20 cellular contexts compared by ENCODE assay signal in genomic region chr19:8388612-8388958, GRCh38. TPM values are rescaled to one million over a fixed set of nuclear protein-coding genes. Genes with fewer than 3 reads are reported as not detected.
A peak's percentile ranks its signal among the peaks of the same experiment; 100 is the strongest.
DNase-seq lines count a peak whose midpoint lies in the region; ATAC-seq and TF ChIP-seq lines count a peak whose summit lies in the region.
"Had no signal": no experiment of that assay in that cellular context is flagged by ENCODE, and none has a peak within 500 bp of the region (broad histone marks: within the 10 kb centered on the region; RNA-seq: fewer than 3 reads in every experiment).

No MANE protein-coding gene starts in this region.

- DNase-seq in activated CD4-positive, alpha-beta T cell treated with anti-CD3 and anti-CD28 coated beads for 36 hours: no peak
- DNase-seq in activated CD4-positive, alpha-beta T cell treated with anti-CD3 and anti-CD28 coated beads for 48 hours: no peak
- DNase-seq in Caco-2: no peak
- DNase-seq in T-cell: no peak
- no peak for DNase-seq in nephron progenitor cell
- DNase-seq: activated CD4-positive, CD25-positive, alpha-beta regulatory T cell treated with anti-CD3 and anti-CD28 coated beads, Interleukin-2, amount 50 U/mL, for 72 hours; activated naive CD8-positive, alpha-beta T cell treated with anti-CD3 and anti-CD28 coated beads, Interleukin-2, amount 10 ng/mL, durations not matched to agents 7 days and 5 days; dermis blood vessel endothelial cell; DMS79 treated with DMSO at 0.1 percent for 48 hours; foreskin melanocyte; NCI-H2081 treated with DMSO at 0.1 percent for 48 hours; NCI-H524; retina; stimulated activated naive B cell treated with anti-CD40 and anti-IgM and Interleukin-4, amounts not matched to agents 10 μg/mL and 1 μg/mL and 100 μg/mL, for 72 hours; trophoblast cell had no signal

- intact Hi-C loops in activated CD4-positive, alpha-beta T cell treated with anti-CD3 and anti-CD28 coated beads for 36 hours (cut with DNase I, micrococcal nuclease): no loop called here
- intact Hi-C loops in Caco-2 (cut with micrococcal nuclease; ENCODE audit: unreplicated experiment): no loop called here

- peaks cover 7% of the 10 kb centered on the region for H3K9me3 Mint-ChIP-seq in activated CD4-positive, alpha-beta T cell treated with anti-CD3 and anti-CD28 coated beads for 36 hours (ENCODE audit: low read depth)
- H3K9me3 Mint-ChIP-seq in Caco-2 (ENCODE audit: unreplicated experiment) (peaks cover 10% of the 10 kb centered on the region), T-cell (no peaks in the 10 kb centered on the region), nephron progenitor cell (peaks cover 8% of the 10 kb centered on the region)
- H3K9me3 Mint-ChIP-seq: activated naive CD8-positive, alpha-beta T cell treated with anti-CD3 and anti-CD28 coated beads, Interleukin-2, amount 10 ng/mL, durations not matched to agents 7 days and 5 days; stimulated activated naive B cell treated with anti-CD40 and anti-IgM and Interleukin-4, amounts not matched to agents 10 μg/mL and 1 μg/mL and 100 μg/mL, for 72 hours; T-helper 2 cell treated with Interferon-gamma antibody and Interleukin-4, amounts not matched to agents 5 μg/mL and 100 μg/mL, for 36 hours had no signal

- H3K9me3 ChIP-seq in Caco-2: peaks cover 3% of the 10 kb centered on the region; the same call in 1 of the 2 replicates

- peaks cover 12% of the 10 kb centered on the region for H3K36me3 Mint-ChIP-seq in activated CD4-positive, alpha-beta T cell treated with anti-CD3 and anti-CD28 coated beads for 36 hours (ENCODE audit: low read depth)
- H3K36me3 Mint-ChIP-seq in Caco-2 (ENCODE audit: insufficient read depth, unreplicated experiment) (peaks cover 21% of the 10 kb centered on the region), T-cell (peaks cover 8% of the 10 kb centered on the region), nephron progenitor cell (ENCODE audit: low read depth) (peaks cover 21% of the 10 kb centered on the region)

- H3K27me3 ChIP-seq in Caco-2 (replicated peaks; ENCODE audit: control insufficient read depth, insufficient read depth, low read length): no peaks in the 10 kb centered on the region

- POLR2A ChIA-PET in activated CD4-positive, alpha-beta T cell treated with anti-CD3 and anti-CD28 coated beads for 36 hours (lab: Charles Lee): no interaction called here
- POLR2A ChIA-PET in Caco-2 (lab: Charles Lee) (interaction anchor here (0.7 kb wide), 1 partner anchor 13 kb away, joined by 6 read pairs; no protein-coding TSS in a partner anchor), T-cell (lab: Charles Lee) (no interaction called here)

- CTCF ChIA-PET in activated CD4-positive, alpha-beta T cell treated with anti-CD3 and anti-CD28 coated beads for 36 hours (lab: Charles Lee): interaction anchor here (0.6 kb wide), 1 partner anchor 117 kb away, joined by 3 read pairs; no protein-coding TSS in a partner anchor
- CTCF ChIA-PET in Caco-2 (lab: Charles Lee): no interaction called here
- CTCF ChIA-PET in T-cell (lab: Charles Lee): interaction anchor here in 1 of 2 donors (0.7 kb wide), 1 partner anchor 256 kb away, joined by 3 read pairs; no protein-coding TSS in a partner anchor

- peak overlapping the region; percentile 26 for H3K4me3 Mint-ChIP-seq in activated CD4-positive, alpha-beta T cell treated with anti-CD3 and anti-CD28 coated beads for 36 hours
- H3K4me3 Mint-ChIP-seq in Caco-2 (ENCODE audit: unreplicated experiment): peak overlapping the region; percentile 61
- H3K4me3 Mint-ChIP-seq in T-cell: peak overlapping the region in 2 of 3 donors; percentile 6 to 21
- peak overlapping the region; percentile 44 for H3K4me3 Mint-ChIP-seq in nephron progenitor cell
- H3K4me3 Mint-ChIP-seq: CD14-positive monocyte had no signal

- no peak overlapping the region for H3K27ac Mint-ChIP-seq in activated CD4-positive, alpha-beta T cell treated with anti-CD3 and anti-CD28 coated beads for 36 hours
- H3K27ac Mint-ChIP-seq in Caco-2 (ENCODE audit: unreplicated experiment) (peak overlapping the region; percentile 85), T-cell (no peak overlapping the region), nephron progenitor cell (no peak overlapping the region)

- H3K36me3 ChIP-seq in Caco-2 (ENCODE audit: control insufficient read depth, insufficient read depth, low read length): peaks cover 1% of the 10 kb centered on the region

- no peak for ATAC-seq in activated CD4-positive, alpha-beta T cell treated with anti-CD3 and anti-CD28 coated beads for 36 hours
- no peak for ATAC-seq in T-cell (replicated peaks in 1 of 4)
- no peak for ATAC-seq in GM19467 (IDR thresholded peaks at IDR 0.05; ENCODE audit: unreplicated experiment)
- ATAC-seq in GM21576 (IDR thresholded peaks at IDR 0.05; ENCODE audit: unreplicated experiment): no peak
- ATAC-seq in HG02610 (IDR thresholded peaks at IDR 0.05; ENCODE audit: unreplicated experiment): no peak
- ATAC-seq: stimulated activated naive B cell treated with anti-CD40 and anti-IgM and Interleukin-4, amounts not matched to agents 10 μg/mL and 1 μg/mL and 100 μg/mL, for 72 hours had no signal

- H3K4me1 ChIP-seq in Caco-2: peaks cover 13% of the 10 kb centered on the region; the same call in 1 of the 2 replicates

- no TSS peak for BruUV-seq in Caco-2 (replicated peaks; lab: Mats Ljungman, UMichigan)

- no peak for TF ChIP-seq CTCF in Caco-2 (IDR thresholded peaks at IDR 0.05; ENCODE audit: insufficient read depth in 1 of 2, low read depth in 1 of 2, low read length in 1 of 2, severe bottlenecking in 1 of 2, unreplicated experiment in 1 of 2)
- TF ChIP-seq CTCF in nephron progenitor cell (IDR thresholded peaks at IDR 0.05): no peak

- peaks cover 27% of the 10 kb centered on the region for H3K4me1 Mint-ChIP-seq in activated CD4-positive, alpha-beta T cell treated with anti-CD3 and anti-CD28 coated beads for 36 hours
- H3K4me1 Mint-ChIP-seq in Caco-2 (ENCODE audit: low read depth, unreplicated experiment) (peaks cover 16% of the 10 kb centered on the region), T-cell (peaks cover 25 to 33% (median 28%) of the 10 kb centered on the region in 3 donors), nephron progenitor cell (peaks cover 35% of the 10 kb centered on the region)

- H3K27me3 Mint-ChIP-seq in activated CD4-positive, alpha-beta T cell treated with anti-CD3 and anti-CD28 coated beads for 36 hours: no peaks in the 10 kb centered on the region
- no peaks in the 10 kb centered on the region for H3K27me3 Mint-ChIP-seq in Caco-2 (ENCODE audit: insufficient read depth, unreplicated experiment)
- H3K27me3 Mint-ChIP-seq in T-cell: no peaks in the 10 kb centered on the region
- peaks cover 5% of the 10 kb centered on the region for H3K27me3 Mint-ChIP-seq in nephron progenitor cell (ENCODE audit: low read depth, poor library complexity)
- H3K27me3 Mint-ChIP-seq: activated naive CD8-positive, alpha-beta T cell treated with anti-CD3 and anti-CD28 coated beads, Interleukin-2, amount 10 ng/mL, durations not matched to agents 7 days and 5 days; stimulated activated naive B cell treated with anti-CD40 and anti-IgM and Interleukin-4, amounts not matched to agents 10 μg/mL and 1 μg/mL and 100 μg/mL, for 72 hours had no signal

- no peak overlapping the region for H3K4me3 ChIP-seq in Caco-2 (ENCODE audit: low read depth, low read length)

RNA-seq across cellular contexts. Expression of gene RAB11B, which starts 1.6 kb away (rescaled TPM):
- 10 to 100 TPM; 74.3 to 93.4 TPM for total RNA-seq in activated CD4-positive, alpha-beta T cell treated with anti-CD3 and anti-CD28 coated beads for 36 hours
- total RNA-seq in Caco-2 (2022) (86.3 and 91.3 TPM in 2 replicates), T-cell (100 to 1,000 TPM in 3 of 5 donors, 10 to 100 TPM in 2; 87.5 to 125 (median 116) TPM)

RNA-seq across cellular contexts. Expression of gene MARCHF2, which starts 24.5 kb away (rescaled TPM):
- total RNA-seq in activated CD4-positive, alpha-beta T cell treated with anti-CD3 and anti-CD28 coated beads for 36 hours: 10 to 100 TPM in 1 of 2 experiments, 1 to 10 TPM in 1; 9.1 to 10.1 TPM
- 13.8 and 15.2 TPM in 2 replicates for total RNA-seq in Caco-2 (2022)
- total RNA-seq in T-cell: 10 to 100 TPM; 20.6 to 40.7 (median 35.6) TPM

RNA-seq across cellular contexts. Expression of gene ANGPTL4, which starts 24.6 kb away (rescaled TPM):
- 1 to 10 TPM; 7.4 to 7.9 TPM for total RNA-seq in activated CD4-positive, alpha-beta T cell treated with anti-CD3 and anti-CD28 coated beads for 36 hours
- total RNA-seq in Caco-2 (2022) (0.63 and 1.2 TPM in 2 replicates), T-cell (under 1 TPM in 2 of 5 donors, not detected in 3; 0.18 to 0.19 TPM)

RNA-seq across cellular contexts. Expression of gene KANK3, which starts 45.5 kb away (rescaled TPM):
- 1 to 10 TPM in 1 of 2 experiments, under 1 TPM in 1; 0.98 to 1.1 TPM for total RNA-seq in activated CD4-positive, alpha-beta T cell treated with anti-CD3 and anti-CD28 coated beads for 36 hours
- total RNA-seq in Caco-2 (2022) (1.1 TPM in 2 replicates), T-cell (1 to 10 TPM in 4 of 5 donors, under 1 TPM in 1; 0.88 to 5.5 (median 4.4) TPM)

RNA-seq across cellular contexts. Expression of gene HNRNPM, which starts 56.2 kb away (rescaled TPM):
- total RNA-seq in activated CD4-positive, alpha-beta T cell treated with anti-CD3 and anti-CD28 coated beads for 36 hours: 100 to 1,000 TPM; 250 to 304 TPM
- total RNA-seq in Caco-2 (2022) (271 and 286 TPM in 2 replicates), T-cell (100 to 1,000 TPM; 200 to 272 (median 213) TPM)
